In the genomic region with DNA sequence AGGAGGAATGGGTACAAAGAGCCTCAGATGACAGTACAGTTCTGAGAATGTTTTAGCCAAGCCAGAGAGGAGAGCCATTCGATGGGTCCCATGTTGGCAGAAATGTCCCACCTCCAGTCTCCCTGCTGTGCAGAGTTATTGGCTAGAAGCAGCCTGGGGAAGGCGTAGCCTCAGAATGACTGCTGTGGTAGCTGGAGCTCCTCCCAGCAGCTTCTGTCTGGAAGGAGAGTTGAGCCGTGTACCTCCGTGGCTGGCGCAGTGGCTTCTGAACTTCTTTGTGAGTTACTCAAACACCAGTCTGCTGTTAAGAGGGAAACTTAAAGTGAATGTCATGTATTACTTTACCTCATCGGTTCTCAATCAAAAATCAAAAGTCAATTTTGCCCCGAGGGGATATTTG, we compare ENCODE assay signal across 15 cellular contexts.
"Had no signal": no experiment of that assay in that cellular context is flagged by ENCODE, and none has a peak within 500 bp of the region (broad histone marks: within the 10 kb centered on the region; RNA-seq: fewer than 3 reads in every experiment).

No MANE protein-coding gene starts in this region.

- ATAC-seq: activated T-helper 17 cell treated with anti-CD3 and anti-CD28 coated beads, Interleukin-2, amount 50 U/mL, for 72 hours; lower lobe of right lung; natural killer cell; right lobe of liver; stimulated activated effector memory CD8-positive, alpha-beta T cell treated with anti-CD3 and anti-CD28 coated beads, Interleukin-12 subunit alpha, Interleukin-12 subunit beta, amount 100 ng/mL, for 72 hours had no signal

- H3K4me1 Mint-ChIP-seq: activated CD4-positive, alpha-beta T cell treated with anti-CD3 and anti-CD28 coated beads, Interleukin-2, amount 10 ng/mL, durations not matched to agents 24 days and 14 days; activated T-helper 17 cell treated with anti-CD3 and anti-CD28 coated beads, Interleukin-2, amount 50 U/mL, for 72 hours; natural killer cell; stimulated activated effector memory CD8-positive, alpha-beta T cell treated with anti-CD3 and anti-CD28 coated beads, Interleukin-12 subunit alpha, Interleukin-12 subunit beta, amount 100 ng/mL, for 72 hours had no signal

- H3K4me3 Mint-ChIP-seq: activated CD4-positive, alpha-beta T cell treated with anti-CD3 and anti-CD28 coated beads, Interleukin-2, amount 10 ng/mL, durations not matched to agents 24 days and 14 days; activated T-helper 17 cell treated with anti-CD3 and anti-CD28 coated beads, Interleukin-2, amount 50 U/mL, for 72 hours; natural killer cell; stimulated activated effector memory CD8-positive, alpha-beta T cell treated with anti-CD3 and anti-CD28 coated beads, Interleukin-12 subunit alpha, Interleukin-12 subunit beta, amount 100 ng/mL, for 72 hours had no signal

- H3K27ac Mint-ChIP-seq: activated CD4-positive, alpha-beta T cell treated with anti-CD3 and anti-CD28 coated beads, Interleukin-2, amount 10 ng/mL, durations not matched to agents 24 days and 14 days; activated T-helper 17 cell treated with anti-CD3 and anti-CD28 coated beads, Interleukin-2, amount 50 U/mL, for 72 hours; natural killer cell; progenitor cell of endocrine pancreas; stimulated activated effector memory CD8-positive, alpha-beta T cell treated with anti-CD3 and anti-CD28 coated beads, Interleukin-12 subunit alpha, Interleukin-12 subunit beta, amount 100 ng/mL, for 72 hours had no signal

- H3K36me3 Mint-ChIP-seq: natural killer cell; stimulated activated effector memory CD8-positive, alpha-beta T cell treated with anti-CD3 and anti-CD28 coated beads, Interleukin-12 subunit alpha, Interleukin-12 subunit beta, amount 100 ng/mL, for 72 hours had no signal

- H3K9me3 Mint-ChIP-seq: activated CD4-positive, alpha-beta T cell treated with anti-CD3 and anti-CD28 coated beads, Interleukin-2, amount 10 ng/mL, durations not matched to agents 24 days and 14 days; activated T-helper 17 cell treated with anti-CD3 and anti-CD28 coated beads, Interleukin-2, amount 50 U/mL, for 72 hours; stimulated activated effector memory CD8-positive, alpha-beta T cell treated with anti-CD3 and anti-CD28 coated beads, Interleukin-12 subunit alpha, Interleukin-12 subunit beta, amount 100 ng/mL, for 72 hours had no signal

- DNase-seq: activated CD4-positive, alpha-beta T cell treated with anti-CD3 and anti-CD28 coated beads, Interleukin-2, amount 10 ng/mL, durations not matched to agents 24 days and 14 days; activated naive CD4-positive, alpha-beta T cell treated with anti-CD3 and anti-CD28 coated beads, Interleukin-2, amount 50 U/mL, for 16 hours; adrenal gland; central memory CD4-positive, alpha-beta T cell; effector memory CD4-positive, alpha-beta T cell; hippocampal formation; lower lobe of right lung; natural killer cell; nucleus accumbens; right lobe of liver; T-helper 9 cell; tibial artery had no signal

- H3K4me3 ChIP-seq: adrenal gland, lower lobe of right lung, right lobe of liver, tibial artery had no signal

- H3K27me3 Mint-ChIP-seq: activated CD4-positive, alpha-beta T cell treated with anti-CD3 and anti-CD28 coated beads, Interleukin-2, amount 10 ng/mL, durations not matched to agents 24 days and 14 days had no signal
